Comparison of ENCODE assay signal across 1 cellular context in genomic region chr5:96691503-96692303, GRCh38.
A peak's percentile ranks its signal among the peaks of the same experiment; 100 is the strongest.
TF ChIP-seq lines count a peak whose summit lies in the region.

No MANE protein-coding gene starts in this region.

TF ChIP-seq in IMR-90, 13 proteins besides CTCF, POLR2A, EP300 and RAD21 (continued from another document):
- TF ChIP-seq ELK1 (IDR thresholded peaks at IDR 0.05; ENCODE audit: borderline replicate concordance, low read depth, low read length), result no peak
- no peak for TF ChIP-seq RCOR1 (IDR thresholded peaks at IDR 0.05; ENCODE audit: insufficient replicate concordance, low read length)
- TF ChIP-seq MAFK (IDR thresholded peaks at IDR 0.05; ENCODE audit: low read depth, low read length), result no peak
- TF ChIP-seq MAZ (IDR thresholded peaks at IDR 0.05; ENCODE audit: borderline replicate concordance, low read depth, low read length), result no peak
- TF ChIP-seq CEBPB (IDR thresholded peaks at IDR 0.05; ENCODE audit: low read depth, low read length), result peak; percentile 76
- no peak for TF ChIP-seq MXI1 (IDR thresholded peaks at IDR 0.05; ENCODE audit: borderline replicate concordance, low read depth, low read length)
- TF ChIP-seq NFE2L2 (IDR thresholded peaks at IDR 0.05; ENCODE audit: low read depth, low read length), result 0 out of 2 replicates have a peak, but pooled peaks have one; percentile 0
